In the genomic region with DNA sequence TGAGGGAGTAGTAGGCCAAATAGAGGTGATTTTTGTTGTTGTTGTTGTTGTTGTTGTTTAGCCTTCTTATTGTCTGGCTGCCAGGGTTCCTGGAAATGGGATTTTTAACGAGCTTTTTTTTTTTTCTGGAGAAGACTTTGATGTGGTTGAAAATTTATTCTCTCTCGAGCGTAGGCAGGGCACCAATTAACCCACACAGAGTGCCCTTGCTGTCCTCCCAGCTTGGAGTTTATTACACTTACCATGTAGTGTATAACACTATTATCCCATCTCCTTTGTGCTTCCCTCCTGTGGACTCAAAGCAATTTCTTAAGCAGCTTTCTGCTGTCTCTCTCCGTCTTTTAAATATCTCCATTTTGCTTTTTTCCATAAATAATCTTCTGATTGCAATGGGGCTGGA, we compare ENCODE assay signal across 16 cellular contexts.
"Had no signal": no experiment of that assay in that cellular context is flagged by ENCODE, and none has a peak within 500 bp of the region (broad histone marks: within the 10 kb centered on the region; RNA-seq: fewer than 3 reads in every experiment).

No MANE protein-coding gene starts in this region.

- DNase-seq: Kasumi-1, MM.1S, NCI-H1092 treated with DMSO at 0.1 percent for 48 hours, NCI-H1436, NCI-H187, NCI-H2029, NCI-H2081 treated with DMSO at 0.1 percent for 48 hours, NCI-H2227 treated with DMSO at 0.1 percent for 48 hours, NCI-H524, NCI-H526 treated with DMSO at 0.1 percent for 48 hours, NCI-H748 treated with DMSO at 0.1 percent for 48 hours, Right ventricle myocardium superior, RPMI8226, SIG-M5, T-cell had no signal

- ATAC-seq: K562, T-cell had no signal
